9 cellular contexts compared by ENCODE assay signal in the genomic region with DNA sequence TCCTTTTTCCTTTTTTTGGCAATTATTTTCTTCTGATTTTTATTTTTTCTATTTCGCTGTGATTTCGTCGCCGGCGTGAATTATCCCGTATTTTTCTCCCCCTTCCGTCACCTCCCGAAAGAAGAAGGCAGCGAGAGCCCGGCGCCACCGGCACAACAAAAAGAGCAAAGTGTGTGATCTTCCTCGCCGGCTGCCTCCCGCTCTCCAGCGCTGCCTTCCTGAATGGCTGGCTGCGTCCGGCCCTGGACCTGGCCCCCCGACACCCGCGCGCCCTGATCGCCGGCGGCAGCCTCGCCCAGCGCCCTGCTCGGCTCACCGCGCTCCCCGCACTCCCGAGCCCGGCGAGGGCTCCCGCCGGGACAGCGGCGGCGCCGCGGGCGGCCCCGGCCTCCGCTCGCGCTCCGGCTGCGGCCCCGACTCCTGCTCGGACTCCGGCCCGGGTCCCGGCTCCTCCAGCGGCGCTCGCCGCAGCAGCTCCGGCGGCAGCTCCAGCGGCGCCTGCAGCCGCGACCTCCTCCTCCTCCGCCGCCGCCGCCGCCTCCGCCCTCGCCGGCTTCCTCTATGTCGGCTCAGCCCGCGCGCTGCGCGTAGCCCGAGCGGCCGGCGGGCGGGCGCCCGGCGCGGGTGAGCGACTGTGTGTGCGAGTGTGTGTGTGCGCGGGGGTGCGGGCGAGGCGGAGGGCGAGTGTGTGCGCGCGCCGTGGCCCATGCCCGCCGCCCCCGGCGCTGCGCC. TPM values are rescaled to one million over a fixed set of nuclear protein-coding genes. Genes with fewer than 3 reads are reported as not detected.
DNase-seq lines count a peak whose midpoint lies in the region; ATAC-seq and TF ChIP-seq lines count a peak whose summit lies in the region.
"Had no signal": no experiment of that assay in that cellular context is flagged by ENCODE, and none has a peak within 500 bp of the region (broad histone marks: within the 10 kb centered on the region; RNA-seq: fewer than 3 reads in every experiment).

No MANE protein-coding gene starts in this region.

- peak overlapping the region in 1 of 2 experiments; percentile 28; a peak in 2 of 4 replicates for H4K8ac ChIP-seq in IMR-90 (ENCODE audit: low read depth in 2 of 2, low read length in 2 of 2)

- H2BK15ac ChIP-seq in IMR-90 (ENCODE audit: low read depth, low read length) = peak overlapping the region; percentile 16; the same call in 1 of the 3 replicates

- H4K91ac ChIP-seq in IMR-90 (ENCODE audit: insufficient read depth, low read depth, low read length) = no peak overlapping the region; the same call in 1 of the 2 replicates

- no peak overlapping the region for H3K4me3 ChIP-seq in CD4-positive, CD25-positive, alpha-beta regulatory T cell (ENCODE audit: low read depth, low read length)
- H3K4me3 ChIP-seq in IMR-90 (ENCODE audit: insufficient read depth, low read depth, low read length) (peak overlapping the region; percentile 99), fibroblast of pulmonary artery (replicated peaks; ENCODE audit: low read depth, low read length) (peak overlapping the region; percentile 89), neuron (ENCODE audit: low read length) (peak overlapping the region; percentile 99)

- POLR2A ChIA-PET in IMR-90 (lab: Charles Lee; ENCODE audit: unreplicated experiment) = interaction anchor here (0.6 to 0.7 kb wide), 5 partner anchors 185 to 654 kb away, joined by 3 to 11 read pairs (median 5); no protein-coding TSS in a partner anchor

- H3K4me1 Mint-ChIP-seq in CD4-positive, CD25-positive, alpha-beta regulatory T cell = peaks cover 11 to 35% (median 22%) of the 10 kb centered on the region in 4 donors
- H3K4me1 Mint-ChIP-seq in activated CD4-positive, alpha-beta T cell treated with anti-CD3 and anti-CD28 coated beads, Interleukin-2, amount 10 ng/mL, durations not matched to agents 24 days and 14 days = peaks cover 22% of the 10 kb centered on the region

- H3K56ac ChIP-seq in IMR-90 (ENCODE audit: extremely low read depth, insufficient read depth, low read length) = peak overlapping the region; percentile 79

- no peak overlapping the region for H3K27ac Mint-ChIP-seq in CD4-positive, CD25-positive, alpha-beta regulatory T cell
- no peak overlapping the region for H3K27ac Mint-ChIP-seq in activated CD4-positive, alpha-beta T cell treated with anti-CD3 and anti-CD28 coated beads, Interleukin-2, amount 10 ng/mL, durations not matched to agents 24 days and 14 days

- H3K4me3 Mint-ChIP-seq in CD4-positive, CD25-positive, alpha-beta regulatory T cell = peak overlapping the region in 1 of 4 donors; percentile 80
- peak overlapping the region; percentile 17 for H3K4me3 Mint-ChIP-seq in activated CD4-positive, alpha-beta T cell treated with anti-CD3 and anti-CD28 coated beads, Interleukin-2, amount 10 ng/mL, durations not matched to agents 24 days and 14 days

- no peaks in the 10 kb centered on the region for H3K36me3 Mint-ChIP-seq in CD4-positive, CD25-positive, alpha-beta regulatory T cell
- H3K36me3 Mint-ChIP-seq in activated CD4-positive, alpha-beta T cell treated with anti-CD3 and anti-CD28 coated beads, Interleukin-2, amount 10 ng/mL, durations not matched to agents 24 days and 14 days (ENCODE audit: low read depth) = peaks cover 11% of the 10 kb centered on the region

- peak in 1 of 3 donors; percentile 54 for DNase-seq in CD4-positive, CD25-positive, alpha-beta regulatory T cell
- DNase-seq in IMR-90 (peak; percentile 47), fibroblast of pulmonary artery (ENCODE audit: low read depth) (peak; percentile 65), NCI-H187 treated with DMSO at 0.1 percent for 48 hours (lab: John Stamatoyannopoulos, UW) (no peak)
- peak; percentile 80 for DNase-seq in activated CD4-positive, alpha-beta T cell treated with anti-CD3 and anti-CD28 coated beads, Interleukin-2, amount 10 ng/mL, durations not matched to agents 24 days and 14 days

- H3K9me3 ChIP-seq in CD4-positive, CD25-positive, alpha-beta regulatory T cell (ENCODE audit: control insufficient read depth in 2 of 2, low read length in 2 of 2) = no peaks in the 10 kb centered on the region
- H3K9me3 ChIP-seq in IMR-90 (ENCODE audit: control insufficient read depth, insufficient read depth, low read length) = no peaks in the 10 kb centered on the region
- H3K9me3 ChIP-seq in neuron (ENCODE audit: low read length) = no peaks in the 10 kb centered on the region

- H2AFZ ChIP-seq in IMR-90 (replicated peaks; ENCODE audit: low read length, poor library complexity) = peak overlapping the region; percentile 62
- H2AFZ ChIP-seq in neuron (ENCODE audit: low read depth, low read length) = no peak overlapping the region

- no TSS peak for BruUV-seq in IMR-90 (replicated peaks; lab: Mats Ljungman, UMichigan)

- H3K18ac ChIP-seq in IMR-90 (ENCODE audit: low read depth, low read length) = peak overlapping the region; percentile 54

- H3K27ac ChIP-seq in CD4-positive, CD25-positive, alpha-beta regulatory T cell (ENCODE audit: insufficient read depth, low read length, poor library complexity, severe bottlenecking) = no peak overlapping the region
- peak overlapping the region; percentile 97 for H3K27ac ChIP-seq in IMR-90 (ENCODE audit: insufficient read depth, low read length)

- no peak overlapping the region for H2BK20ac ChIP-seq in IMR-90 (ENCODE audit: low read depth, low read length)

- peak overlapping the region; percentile 71 for H3K14ac ChIP-seq in IMR-90 (replicated peaks; ENCODE audit: low read depth, low read length)

- no peaks in the 10 kb centered on the region for H3K36me3 ChIP-seq in CD4-positive, CD25-positive, alpha-beta regulatory T cell (ENCODE audit: control insufficient read depth, insufficient read depth, low read length)
- H3K36me3 ChIP-seq in IMR-90 (ENCODE audit: control insufficient read depth, insufficient read depth, low read length) (peaks cover 21% of the 10 kb centered on the region), neuron (ENCODE audit: insufficient read depth, low read length) (peaks cover 35% of the 10 kb centered on the region)

- peak overlapping the region; percentile 96 for H3K9ac ChIP-seq in IMR-90 (ENCODE audit: low read depth, low read length)

- peak overlapping the region; percentile 76 for H3K4ac ChIP-seq in IMR-90 (ENCODE audit: low read depth, low read length)

- 0 out of 2 replicates have a peak, but pooled peaks have one; percentile 6 for TF ChIP-seq RAD21 in IMR-90 (IDR thresholded peaks at IDR 0.05; ENCODE audit: low read length)

- H3K9me1 ChIP-seq in IMR-90 (ENCODE audit: insufficient read depth, low read length) = no peaks in the 10 kb centered on the region

- H2BK120ac ChIP-seq in IMR-90 (ENCODE audit: low read depth, low read length) = peak overlapping the region; percentile 46

- CTCF ChIA-PET in IMR-90 (lab: Yijun Ruan, JAX) = no interaction called here

- peak; percentile 33 to 35 for ATAC-seq in CD4-positive, CD25-positive, alpha-beta regulatory T cell (ENCODE audit: low read depth in 2 of 2)
- ATAC-seq in GM18909 (IDR thresholded peaks at IDR 0.05; ENCODE audit: poor library complexity, unreplicated experiment) (peak; percentile 39), IMR-90 (ENCODE audit: low read depth) (no peak), GM18517 (IDR thresholded peaks at IDR 0.05; ENCODE audit: unreplicated experiment) (no peak)

- in situ Hi-C loops in IMR-90 (cut with MboI; ENCODE audit: low sequenced_read_pairs) = loop anchor here (10.0 to 25.0 kb wide), 4 partner anchors 331 to 1272 kb away; no protein-coding TSS in a partner anchor

- dilution Hi-C loops in IMR-90 (cut with HindIII; ENCODE audit: low sequenced_read_pairs, unreplicated experiment) = no loop called here

- H4K5ac ChIP-seq in IMR-90 (ENCODE audit: low read depth, low read length) = no peak overlapping the region; the same call in 1 of the 2 replicates

- peaks cover 47% of the 10 kb centered on the region for H3K4me1 ChIP-seq in CD4-positive, CD25-positive, alpha-beta regulatory T cell (ENCODE audit: control insufficient read depth, insufficient read depth, low read length, poor library complexity, severe bottlenecking)
- no peaks in the 10 kb centered on the region for H3K4me1 ChIP-seq in IMR-90 (ENCODE audit: control insufficient read depth, insufficient read depth, low read length)
- peaks cover 7% of the 10 kb centered on the region for H3K4me1 ChIP-seq in neuron (ENCODE audit: insufficient read depth, low read length)

- no peaks in the 10 kb centered on the region; the same call in 1 of the 2 replicates for H4K20me1 ChIP-seq in IMR-90 (ENCODE audit: insufficient read depth, low read length)

- H3K23ac ChIP-seq in IMR-90 (ENCODE audit: low read depth, low read length) = peak overlapping the region; percentile 34; the same call in 1 of the 2 replicates

- H2AK9ac ChIP-seq in IMR-90 (replicated peaks; ENCODE audit: low read depth, low read length, poor library complexity) = peak overlapping the region; percentile 86

- TF ChIP-seq POLR2A in IMR-90 (IDR thresholded peaks at IDR 0.05; ENCODE audit: low read depth, low read length) = no peak

- intact Hi-C loops in IMR-90 (cut with micrococcal nuclease) = loop anchor here (2.0 to 10.0 kb wide), 8 partner anchors 217 to 1153 kb away; no protein-coding TSS in a partner anchor
- intact Hi-C loops in activated CD4-positive, alpha-beta T cell treated with anti-CD3 and anti-CD28 coated beads, Interleukin-2, amount 10 ng/mL, durations not matched to agents 24 days and 14 days (cut with micrococcal nuclease) = loop anchor here (1.0 to 5.0 kb wide), 2 partner anchors 12 to 1268 kb away; no protein-coding TSS in a partner anchor

- H2AK5ac ChIP-seq in IMR-90 (ENCODE audit: low read depth, low read length) = 0 out of 2 replicates have a peak overlapping the region, but pooled peaks have one; percentile 2

- peaks cover 0 to 11% of the 10 kb centered on the region in 2 experiments; a peak in 3 of 4 replicates for H3K79me1 ChIP-seq in IMR-90 (ENCODE audit: low read depth in 1 of 2, low read length in 2 of 2)

- peak overlapping the region; percentile 92 for H2BK5ac ChIP-seq in IMR-90 (ENCODE audit: low read depth, low read length, poor library complexity, severe bottlenecking)

- peak overlapping the region; percentile 51; the same call in 1 of the 2 replicates for H3K4me2 ChIP-seq in IMR-90 (ENCODE audit: low read depth, low read length)

- H3K27me3 ChIP-seq in CD4-positive, CD25-positive, alpha-beta regulatory T cell (ENCODE audit: control insufficient read depth, insufficient read depth, low read length) = peaks cover 41% of the 10 kb centered on the region
- H3K27me3 ChIP-seq in IMR-90 (ENCODE audit: control insufficient read depth, insufficient read depth, low read length) (no peaks in the 10 kb centered on the region), neuron (ENCODE audit: insufficient read depth, low read length) (no peaks in the 10 kb centered on the region)

- H3K27me3 Mint-ChIP-seq in CD4-positive, CD25-positive, alpha-beta regulatory T cell = peaks cover 53% of the 10 kb centered on the region
- peaks cover 42% of the 10 kb centered on the region for H3K27me3 Mint-ChIP-seq in activated CD4-positive, alpha-beta T cell treated with anti-CD3 and anti-CD28 coated beads, Interleukin-2, amount 10 ng/mL, durations not matched to agents 24 days and 14 days

- peaks cover 0 to 8% (median 4%) of the 10 kb centered on the region in 7 donors for H3K9me3 Mint-ChIP-seq in CD4-positive, CD25-positive, alpha-beta regulatory T cell
- peaks cover 9% of the 10 kb centered on the region for H3K9me3 Mint-ChIP-seq in activated CD4-positive, alpha-beta T cell treated with anti-CD3 and anti-CD28 coated beads, Interleukin-2, amount 10 ng/mL, durations not matched to agents 24 days and 14 days

- WGBS in IMR-90 (ENCODE audit: extremely low coverage in 2 of 2, insufficient read length in 1 of 2), 2 experiments = 0% methylated on average over 51 of the region's 103 CpGs; no CpG with 5 or more reads in 1 of the 2 experiments

- TF ChIP-seq CTCF in IMR-90 (conservative IDR thresholded peaks at IDR 0.05; ENCODE audit: low read depth, low read length) = no peak
- no peak for TF ChIP-seq CTCF in fibroblast of pulmonary artery (IDR thresholded peaks at IDR 0.05; ENCODE audit: low read length, missing control alignments)

RNA-seq across cellular contexts. Expression of gene NR2F1, which starts 0.9 kb away (rescaled TPM):
- not detected for total RNA-seq in CD4-positive, CD25-positive, alpha-beta regulatory T cell
- not detected for polyA plus RNA-seq in CD4-positive, CD25-positive, alpha-beta regulatory T cell
- 18.1 and 19.0 TPM in 2 replicates for total RNA-seq in IMR-90 (2012; rRNA removed)
- 160 and 175 TPM in 2 replicates for polyA plus RNA-seq in IMR-90 (2012; rRNA removed)
- 80.6 and 211 TPM in 2 replicates for polyA plus RNA-seq in IMR-90 (2012; cell fraction: cytosol; rRNA removed)
- polyA plus RNA-seq in IMR-90 (2012; cell fraction: nucleus; rRNA removed; ENCODE audit: low replicate concordance) = 153 and 546 TPM in 2 replicates
- total RNA-seq in activated CD4-positive, alpha-beta T cell treated with anti-CD3 and anti-CD28 coated beads, Interleukin-2, amount 10 ng/mL, durations not matched to agents 24 days and 14 days = not detected in 2 replicates
- total RNA-seq: T-helper 2 cell treated with Interferon-gamma antibody and Interleukin-4, amounts not matched to agents 100 ng/mL and 5 ng/mL, for 36 hours had no signal

RNA-seq across cellular contexts. Expression of gene NR2F1-AS1, which starts 2.9 kb away (rescaled TPM):
- not detected for total RNA-seq in CD4-positive, CD25-positive, alpha-beta regulatory T cell
- polyA plus RNA-seq in CD4-positive, CD25-positive, alpha-beta regulatory T cell = not detected
- 12.5 and 17.8 TPM in 2 replicates for total RNA-seq in IMR-90 (2012; rRNA removed)
- 12.1 and 12.8 TPM in 2 replicates for polyA plus RNA-seq in IMR-90 (2012; rRNA removed)
- 3.6 and 4.5 TPM in 2 replicates for polyA plus RNA-seq in IMR-90 (2012; cell fraction: cytosol; rRNA removed)
- polyA plus RNA-seq in IMR-90 (2012; cell fraction: nucleus; rRNA removed; ENCODE audit: low replicate concordance) = 7.6 and 30.6 TPM in 2 replicates
- not detected in 2 replicates for total RNA-seq in activated CD4-positive, alpha-beta T cell treated with anti-CD3 and anti-CD28 coated beads, Interleukin-2, amount 10 ng/mL, durations not matched to agents 24 days and 14 days
- total RNA-seq: T-helper 2 cell treated with Interferon-gamma antibody and Interleukin-4, amounts not matched to agents 100 ng/mL and 5 ng/mL, for 36 hours had no signal

Comparison
In these comparisons a context has a peak if more than half of its experiments do, and no peak if none do; other contexts are left out.
1. ATAC-seq: peak in CD4-positive, CD25-positive, alpha-beta regulatory T cell (2 of 2) and GM18909 (single experiment); none in IMR-90 (single experiment) and GM18517 (single experiment).
2. RNA of gene NR2F1, which starts 0.9 kb away (total RNA-seq): 18.1 to 19.0 TPM in IMR-90; not detected in CD4-positive, CD25-positive, alpha-beta regulatory T cell (single experiment) and not detected in activated CD4-positive, alpha-beta T cell treated with anti-CD3 and anti-CD28 coated beads, Interleukin-2, amount 10 ng/mL, durations not matched to agents 24 days and 14 days; every median in the first group is over 10 times any median in the second.
3. RNA of gene NR2F1-AS1, which starts 2.9 kb away (total RNA-seq): 12.5 to 17.8 TPM in IMR-90; not detected in CD4-positive, CD25-positive, alpha-beta regulatory T cell (single experiment) and not detected in activated CD4-positive, alpha-beta T cell treated with anti-CD3 and anti-CD28 coated beads, Interleukin-2, amount 10 ng/mL, durations not matched to agents 24 days and 14 days; every median in the first group is over 10 times any median in the second.